ENCODE assay signal across 1 cellular context in the genomic region with DNA sequence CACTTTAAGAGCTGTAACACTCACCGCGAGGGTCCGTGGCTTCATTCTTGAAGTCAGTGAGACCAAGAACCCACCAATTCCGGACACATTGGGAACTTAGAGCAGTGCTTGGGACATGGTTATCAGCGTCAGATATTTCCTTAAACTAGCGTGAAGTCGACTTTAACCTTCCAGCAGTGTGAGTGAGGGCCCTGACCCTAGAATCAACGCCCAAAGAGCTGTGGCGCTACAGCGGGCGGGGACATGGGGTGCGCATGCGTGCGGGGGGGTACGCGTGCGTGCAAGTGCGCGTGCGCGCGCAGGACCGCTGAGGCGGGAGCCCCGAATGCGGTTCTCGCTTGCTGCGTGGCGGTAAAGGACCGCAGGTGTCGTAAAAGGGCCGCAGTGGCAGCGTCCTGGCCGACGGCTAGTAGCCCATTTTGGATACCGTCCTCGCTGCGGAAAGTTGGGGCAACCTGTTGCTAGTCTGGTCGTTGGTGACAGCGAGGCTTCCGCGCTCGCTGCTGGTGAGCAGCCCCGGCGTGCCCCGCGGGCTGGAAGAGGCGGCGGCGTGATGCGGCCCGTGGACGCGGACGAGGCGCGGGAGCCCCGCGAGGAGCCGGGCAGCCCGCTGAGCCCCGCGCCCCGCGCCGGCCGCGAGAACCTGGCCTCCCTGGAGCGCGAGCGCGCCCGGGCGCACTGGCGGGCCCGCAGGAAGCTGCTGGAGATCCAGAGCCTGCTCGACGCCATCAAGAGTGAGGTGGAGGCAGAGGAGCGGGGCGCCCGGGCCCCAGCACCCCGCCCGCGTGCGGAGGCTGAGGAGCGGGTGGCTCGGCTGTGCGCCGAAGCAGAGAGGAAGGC.
TF ChIP-seq lines count a peak whose summit lies in the region.

No MANE protein-coding gene starts in this region.

TF ChIP-seq in HepG2, 621 proteins besides CTCF, POLR2A, EP300 and RAD21 (continued from another document and continues in another):
- TF ChIP-seq PRDM4 (CRISPR knock-in tag; IDR thresholded peaks at IDR 0.05; ENCODE audit: borderline replicate concordance), result no peak
- TF ChIP-seq, protein P1, sequence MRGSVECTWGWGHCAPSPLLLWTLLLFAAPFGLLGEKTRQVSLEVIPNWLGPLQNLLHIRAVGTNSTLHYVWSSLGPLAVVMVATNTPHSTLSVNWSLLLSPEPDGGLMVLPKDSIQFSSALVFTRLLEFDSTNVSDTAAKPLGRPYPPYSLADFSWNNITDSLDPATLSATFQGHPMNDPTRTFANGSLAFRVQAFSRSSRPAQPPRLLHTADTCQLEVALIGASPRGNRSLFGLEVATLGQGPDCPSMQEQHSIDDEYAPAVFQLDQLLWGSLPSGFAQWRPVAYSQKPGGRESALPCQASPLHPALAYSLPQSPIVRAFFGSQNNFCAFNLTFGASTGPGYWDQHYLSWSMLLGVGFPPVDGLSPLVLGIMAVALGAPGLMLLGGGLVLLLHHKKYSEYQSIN (CRISPR knock-in tag; IDR thresholded peaks at IDR 0.05; ENCODE audit: borderline replicate concordance), result no peak; the same call in 1 of the 2 replicates
- TF ChIP-seq, protein P2, sequence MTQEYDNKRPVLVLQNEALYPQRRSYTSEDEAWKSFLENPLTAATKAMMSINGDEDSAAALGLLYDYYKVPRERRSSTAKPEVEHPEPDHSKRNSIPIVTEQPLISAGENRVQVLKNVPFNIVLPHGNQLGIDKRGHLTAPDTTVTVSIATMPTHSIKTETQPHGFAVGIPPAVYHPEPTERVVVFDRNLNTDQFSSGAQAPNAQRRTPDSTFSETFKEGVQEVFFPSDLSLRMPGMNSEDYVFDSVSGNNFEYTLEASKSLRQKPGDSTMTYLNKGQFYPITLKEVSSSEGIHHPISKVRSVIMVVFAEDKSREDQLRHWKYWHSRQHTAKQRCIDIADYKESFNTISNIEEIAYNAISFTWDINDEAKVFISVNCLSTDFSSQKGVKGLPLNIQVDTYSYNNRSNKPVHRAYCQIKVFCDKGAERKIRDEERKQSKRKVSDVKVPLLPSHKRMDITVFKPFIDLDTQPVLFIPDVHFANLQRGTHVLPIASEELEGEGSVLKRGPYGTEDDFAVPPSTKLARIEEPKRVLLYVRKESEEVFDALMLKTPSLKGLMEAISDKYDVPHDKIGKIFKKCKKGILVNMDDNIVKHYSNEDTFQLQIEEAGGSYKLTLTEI (CRISPR knock-in tag; conservative IDR thresholded peaks at IDR 0.05), result no peak; the same call in 1 of the 2 replicates
- TF ChIP-seq CENPT (CRISPR knock-in tag; IDR thresholded peaks at IDR 0.05; ENCODE audit: low read depth), result peak; percentile 91; the same call in 1 of the 2 replicates
- TF ChIP-seq MBD4 (IDR thresholded peaks at IDR 0.05; ENCODE audit: borderline replicate concordance, low read length), result no peak
- peak; percentile 77 for TF ChIP-seq SALL1 (CRISPR knock-in tag; IDR thresholded peaks at IDR 0.05)
- TF ChIP-seq SKI (IDR thresholded peaks at IDR 0.05; ENCODE audit: partially characterized antibody), result no peak
- TF ChIP-seq, protein P3, sequence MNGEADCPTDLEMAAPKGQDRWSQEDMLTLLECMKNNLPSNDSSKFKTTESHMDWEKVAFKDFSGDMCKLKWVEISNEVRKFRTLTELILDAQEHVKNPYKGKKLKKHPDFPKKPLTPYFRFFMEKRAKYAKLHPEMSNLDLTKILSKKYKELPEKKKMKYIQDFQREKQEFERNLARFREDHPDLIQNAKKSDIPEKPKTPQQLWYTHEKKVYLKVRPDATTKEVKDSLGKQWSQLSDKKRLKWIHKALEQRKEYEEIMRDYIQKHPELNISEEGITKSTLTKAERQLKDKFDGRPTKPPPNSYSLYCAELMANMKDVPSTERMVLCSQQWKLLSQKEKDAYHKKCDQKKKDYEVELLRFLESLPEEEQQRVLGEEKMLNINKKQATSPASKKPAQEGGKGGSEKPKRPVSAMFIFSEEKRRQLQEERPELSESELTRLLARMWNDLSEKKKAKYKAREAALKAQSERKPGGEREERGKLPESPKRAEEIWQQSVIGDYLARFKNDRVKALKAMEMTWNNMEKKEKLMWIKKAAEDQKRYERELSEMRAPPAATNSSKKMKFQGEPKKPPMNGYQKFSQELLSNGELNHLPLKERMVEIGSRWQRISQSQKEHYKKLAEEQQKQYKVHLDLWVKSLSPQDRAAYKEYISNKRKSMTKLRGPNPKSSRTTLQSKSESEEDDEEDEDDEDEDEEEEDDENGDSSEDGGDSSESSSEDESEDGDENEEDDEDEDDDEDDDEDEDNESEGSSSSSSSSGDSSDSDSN (CRISPR knock-in tag; IDR thresholded peaks at IDR 0.05), result peak; percentile 77
- TF ChIP-seq TOPORS (CRISPR knock-in tag; IDR thresholded peaks at IDR 0.05), result peak; percentile 95
- TF ChIP-seq FIP1L1 (IDR thresholded peaks at IDR 0.05; ENCODE audit: borderline replicate concordance, insufficient read depth, low read depth, low read length), result peak; percentile 65; the same call in 1 of the 2 replicates
- TF ChIP-seq CHD2 (IDR thresholded peaks at IDR 0.05; ENCODE audit: low read depth, low read length), result peak; percentile 27; the same call in 1 of the 2 replicates
- TF ChIP-seq MAF1 (CRISPR knock-in tag; IDR thresholded peaks at IDR 0.05; ENCODE audit: borderline replicate concordance), result no peak
- TF ChIP-seq HIVEP1 (CRISPR knock-in tag; IDR thresholded peaks at IDR 0.05), result no peak
- no peak for TF ChIP-seq ZNF660 (CRISPR knock-in tag; IDR thresholded peaks at IDR 0.05; ENCODE audit: borderline replicate concordance, low read depth)
- TF ChIP-seq ADNP (CRISPR knock-in tag; IDR thresholded peaks at IDR 0.05), result no peak
- peak; percentile 92 for TF ChIP-seq STAT5B (CRISPR knock-in tag; IDR thresholded peaks at IDR 0.05)
- no peak for TF ChIP-seq ZNF260 (CRISPR knock-in tag; IDR thresholded peaks at IDR 0.05; ENCODE audit: borderline replicate concordance, low read depth)
- TF ChIP-seq DNMT1 (CRISPR knock-in tag; IDR thresholded peaks at IDR 0.05), result no peak; the same call in 1 of the 2 replicates
- 0 out of 2 replicates have a peak, but pooled peaks have one; percentile 74 for TF ChIP-seq SNAI1 (CRISPR knock-in tag; IDR thresholded peaks at IDR 0.05; ENCODE audit: borderline replicate concordance)
- no peak for TF ChIP-seq U2AF1 (optimal IDR thresholded peaks at IDR 0.05; ENCODE audit: low read depth, low read length)
- TF ChIP-seq CEBPB (IDR thresholded peaks at IDR 0.05; ENCODE audit: borderline replicate concordance, low read depth, low read length), result no peak
- TF ChIP-seq TBX3 (IDR thresholded peaks at IDR 0.05; ENCODE audit: borderline replicate concordance), result no peak
- TF ChIP-seq ZNF639 (CRISPR knock-in tag; conservative IDR thresholded peaks at IDR 0.05), result peak; percentile 69; the same call in 1 of the 2 replicates
- TF ChIP-seq, protein P4, sequence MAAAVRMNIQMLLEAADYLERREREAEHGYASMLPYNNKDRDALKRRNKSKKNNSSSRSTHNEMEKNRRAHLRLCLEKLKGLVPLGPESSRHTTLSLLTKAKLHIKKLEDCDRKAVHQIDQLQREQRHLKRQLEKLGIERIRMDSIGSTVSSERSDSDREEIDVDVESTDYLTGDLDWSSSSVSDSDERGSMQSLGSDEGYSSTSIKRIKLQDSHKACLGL (CRISPR knock-in tag; IDR thresholded peaks at IDR 0.05), result peak; percentile 83
- no peak for TF ChIP-seq GTF2F1 (IDR thresholded peaks at IDR 0.05; ENCODE audit: low read length)
- TF ChIP-seq CCDC6 (CRISPR knock-in tag; IDR thresholded peaks at IDR 0.05), result peak; percentile 97
- no peak for TF ChIP-seq ZNF383 (CRISPR knock-in tag; IDR thresholded peaks at IDR 0.05; ENCODE audit: borderline replicate concordance)
- TF ChIP-seq MED13 (CRISPR knock-in tag; IDR thresholded peaks at IDR 0.05), result 0 out of 2 replicates have a peak, but pooled peaks have one; percentile 18
- TF ChIP-seq THYN1 (CRISPR knock-in tag; IDR thresholded peaks at IDR 0.05; ENCODE audit: borderline replicate concordance, low read depth), result no peak
- TF ChIP-seq ZNF576 (CRISPR knock-in tag; IDR thresholded peaks at IDR 0.05), result 0 out of 2 replicates have a peak, but pooled peaks have one; percentile 67
- TF ChIP-seq MIER3 (CRISPR knock-in tag; IDR thresholded peaks at IDR 0.05; ENCODE audit: borderline replicate concordance), result no peak
- TF ChIP-seq, protein P5, sequence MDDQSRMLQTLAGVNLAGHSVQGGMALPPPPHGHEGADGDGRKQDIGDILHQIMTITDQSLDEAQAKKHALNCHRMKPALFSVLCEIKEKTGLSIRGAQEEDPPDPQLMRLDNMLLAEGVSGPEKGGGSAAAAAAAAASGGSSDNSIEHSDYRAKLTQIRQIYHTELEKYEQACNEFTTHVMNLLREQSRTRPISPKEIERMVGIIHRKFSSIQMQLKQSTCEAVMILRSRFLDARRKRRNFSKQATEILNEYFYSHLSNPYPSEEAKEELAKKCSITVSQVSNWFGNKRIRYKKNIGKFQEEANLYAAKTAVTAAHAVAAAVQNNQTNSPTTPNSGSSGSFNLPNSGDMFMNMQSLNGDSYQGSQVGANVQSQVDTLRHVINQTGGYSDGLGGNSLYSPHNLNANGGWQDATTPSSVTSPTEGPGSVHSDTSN (CRISPR knock-in tag; IDR thresholded peaks at IDR 0.05; ENCODE audit: borderline replicate concordance), result no peak
- peak; percentile 79 for TF ChIP-seq GMEB2 (CRISPR knock-in tag; IDR thresholded peaks at IDR 0.05; ENCODE audit: low read depth)
- TF ChIP-seq ZNF224 (CRISPR knock-in tag; IDR thresholded peaks at IDR 0.05), result no peak
- no peak for TF ChIP-seq GTF3A (CRISPR knock-in tag; conservative IDR thresholded peaks at IDR 0.05)
- peak; percentile 31; the same call in 1 of the 2 replicates for TF ChIP-seq ZNF143 (CRISPR knock-in tag; IDR thresholded peaks at IDR 0.05)
- TF ChIP-seq TAF15 (IDR thresholded peaks at IDR 0.05; ENCODE audit: low read depth, low read length, poor library complexity, severe bottlenecking), result peak; percentile 44
